In genomic region chr2:204260162-204260877, GRCh38 we compare ENCODE assay signal across 8 cellular contexts.
DNase-seq lines count a peak whose midpoint lies in the region; ATAC-seq and TF ChIP-seq lines count a peak whose summit lies in the region.

No MANE protein-coding gene starts in this region.

- no peaks in the 10 kb centered on the region for H3K36me3 Mint-ChIP-seq in CD4-positive, CD25-positive, alpha-beta regulatory T cell

- H2AFZ ChIP-seq in MM.1S (ENCODE audit: low read length): no peak overlapping the region

- H3K4me3 Mint-ChIP-seq in CD4-positive, CD25-positive, alpha-beta regulatory T cell: no peak overlapping the region

- no peaks in the 10 kb centered on the region for H3K9me3 Mint-ChIP-seq in CD4-positive, CD25-positive, alpha-beta regulatory T cell

- peak; percentile 83 for TF ChIP-seq CTCF in MM.1S (IDR thresholded peaks at IDR 0.05; ENCODE audit: low read length)
- TF ChIP-seq CTCF in brain microvascular endothelial cell (IDR thresholded peaks at IDR 0.05; ENCODE audit: low read depth, low read length, missing control alignments): peak; percentile 85

- H3K4me3 ChIP-seq in CD4-positive, CD25-positive, alpha-beta regulatory T cell (ENCODE audit: low read depth, low read length): no peak overlapping the region
- no peak overlapping the region for H3K4me3 ChIP-seq in MM.1S (ENCODE audit: low read length)
- H3K4me3 ChIP-seq in brain microvascular endothelial cell (ENCODE audit: low read depth, low read length): no peak overlapping the region

- H3K4me1 Mint-ChIP-seq in CD4-positive, CD25-positive, alpha-beta regulatory T cell: peaks cover 0 to 1% (median 0%) of the 10 kb centered on the region in 4 donors

- H3K36me3 ChIP-seq in CD4-positive, CD25-positive, alpha-beta regulatory T cell (ENCODE audit: control insufficient read depth, insufficient read depth, low read length): no peaks in the 10 kb centered on the region
- H3K36me3 ChIP-seq in MM.1S (replicated peaks; ENCODE audit: insufficient read depth, low read length) (no peaks in the 10 kb centered on the region), brain microvascular endothelial cell (replicated peaks) (no peaks in the 10 kb centered on the region)

- peak in 1 of 2 donors; percentile 52 for ATAC-seq in CD4-positive, CD25-positive, alpha-beta regulatory T cell (ENCODE audit: low read depth in 2 of 2)
- ATAC-seq in GM19395 (IDR thresholded peaks at IDR 0.05; ENCODE audit: unreplicated experiment) (peak; percentile 75), SK-N-SH treated with all-trans-retinoic acid at 6 μM for 48 hours (peak; percentile 96), HG03457 (IDR thresholded peaks at IDR 0.05; ENCODE audit: unreplicated experiment) (no peak)

- H3K9me2 ChIP-seq in MM.1S (replicated peaks; ENCODE audit: insufficient read depth, low read length): no peaks in the 10 kb centered on the region

- H3K27me3 ChIP-seq in CD4-positive, CD25-positive, alpha-beta regulatory T cell (ENCODE audit: control insufficient read depth, insufficient read depth, low read length): peaks cover 9% of the 10 kb centered on the region
- H3K27me3 ChIP-seq in MM.1S (replicated peaks; ENCODE audit: insufficient read depth, low read length): no peaks in the 10 kb centered on the region
- H3K27me3 ChIP-seq in brain microvascular endothelial cell (replicated peaks): no peaks in the 10 kb centered on the region

- peak in 2 of 3 donors; percentile 29 to 39 for DNase-seq in CD4-positive, CD25-positive, alpha-beta regulatory T cell
- DNase-seq in MM.1S: peak; percentile 50
- peak; percentile 72 for DNase-seq in brain microvascular endothelial cell
- peak; percentile 72 for DNase-seq in iPS-NIHi11 (ENCODE audit: low spot score)
- peak; percentile 63 for DNase-seq in stimulated activated CD4-positive, alpha-beta T cell treated with anti-CD3 and anti-CD28 coated beads, Interleukin-15, amount 100 ng/mL, for 24 hours

- no peaks in the 10 kb centered on the region for H4K20me1 ChIP-seq in MM.1S (ENCODE audit: insufficient read depth, low read length)

- no peaks in the 10 kb centered on the region for H3K4me1 ChIP-seq in CD4-positive, CD25-positive, alpha-beta regulatory T cell (ENCODE audit: control insufficient read depth, insufficient read depth, low read length, poor library complexity, severe bottlenecking)
- peaks cover 11% of the 10 kb centered on the region for H3K4me1 ChIP-seq in MM.1S (ENCODE audit: low read length)

- H3K27ac Mint-ChIP-seq in CD4-positive, CD25-positive, alpha-beta regulatory T cell: no peak overlapping the region

- no peak overlapping the region for H3K4me2 ChIP-seq in MM.1S (ENCODE audit: low read depth, low read length)

- no peaks in the 10 kb centered on the region for H3F3A ChIP-seq in MM.1S (ENCODE audit: insufficient read depth, low read length)

- no peaks in the 10 kb centered on the region for H3K79me2 ChIP-seq in MM.1S (ENCODE audit: low read length)

- no peak overlapping the region for H3K27ac ChIP-seq in CD4-positive, CD25-positive, alpha-beta regulatory T cell (ENCODE audit: insufficient read depth, low read length, poor library complexity, severe bottlenecking)
- H3K27ac ChIP-seq in MM.1S (ENCODE audit: low read length) (no peak overlapping the region), brain microvascular endothelial cell (no peak overlapping the region)

- peaks cover 62% of the 10 kb centered on the region for H3K27me3 Mint-ChIP-seq in CD4-positive, CD25-positive, alpha-beta regulatory T cell

- no peaks in the 10 kb centered on the region for H3K9me3 ChIP-seq in CD4-positive, CD25-positive, alpha-beta regulatory T cell (ENCODE audit: control insufficient read depth in 2 of 2, low read length in 2 of 2)
- H3K9me3 ChIP-seq in MM.1S (replicated peaks; ENCODE audit: insufficient read depth, low read length): no peaks in the 10 kb centered on the region

- H3K9ac ChIP-seq in MM.1S (ENCODE audit: low read length): no peak overlapping the region

- in situ Hi-C loops in brain microvascular endothelial cell (cut with HindIII; ENCODE audit: low pct_ligation_motif_present, low sequenced_read_pairs): no loop called here

TF ChIP-seq in SK-N-SH treated with all-trans-retinoic acid at 6 μM for 48 hours, 23 proteins besides CTCF, POLR2A, EP300 and RAD21:
- TF ChIP-seq ARNTL (CRISPR knock-in tag; IDR thresholded peaks at IDR 0.05; ENCODE audit: borderline replicate concordance, low read depth): no peak
- TF ChIP-seq CREB5 (CRISPR knock-in tag; IDR thresholded peaks at IDR 0.05; ENCODE audit: low read depth): no peak
- no peak for TF ChIP-seq GLIS3 (CRISPR knock-in tag; IDR thresholded peaks at IDR 0.05)
- no peak for TF ChIP-seq TSHZ2 (CRISPR knock-in tag; IDR thresholded peaks at IDR 0.05)
- TF ChIP-seq BACH2 (CRISPR knock-in tag; IDR thresholded peaks at IDR 0.05; ENCODE audit: borderline replicate concordance): no peak
- no peak for TF ChIP-seq ISL1 (CRISPR knock-in tag; IDR thresholded peaks at IDR 0.05)
- TF ChIP-seq, protein P1, sequence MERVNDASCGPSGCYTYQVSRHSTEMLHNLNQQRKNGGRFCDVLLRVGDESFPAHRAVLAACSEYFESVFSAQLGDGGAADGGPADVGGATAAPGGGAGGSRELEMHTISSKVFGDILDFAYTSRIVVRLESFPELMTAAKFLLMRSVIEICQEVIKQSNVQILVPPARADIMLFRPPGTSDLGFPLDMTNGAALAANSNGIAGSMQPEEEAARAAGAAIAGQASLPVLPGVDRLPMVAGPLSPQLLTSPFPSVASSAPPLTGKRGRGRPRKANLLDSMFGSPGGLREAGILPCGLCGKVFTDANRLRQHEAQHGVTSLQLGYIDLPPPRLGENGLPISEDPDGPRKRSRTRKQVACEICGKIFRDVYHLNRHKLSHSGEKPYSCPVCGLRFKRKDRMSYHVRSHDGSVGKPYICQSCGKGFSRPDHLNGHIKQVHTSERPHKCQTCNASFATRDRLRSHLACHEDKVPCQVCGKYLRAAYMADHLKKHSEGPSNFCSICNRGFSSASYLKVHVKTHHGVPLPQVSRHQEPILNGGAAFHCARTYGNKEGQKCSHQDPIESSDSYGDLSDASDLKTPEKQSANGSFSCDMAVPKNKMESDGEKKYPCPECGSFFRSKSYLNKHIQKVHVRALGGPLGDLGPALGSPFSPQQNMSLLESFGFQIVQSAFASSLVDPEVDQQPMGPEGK (CRISPR knock-in tag; IDR thresholded peaks at IDR 0.05; ENCODE audit: borderline replicate concordance): no peak; the same call in 1 of the 2 replicates
- TF ChIP-seq ZNF70 (CRISPR knock-in tag; IDR thresholded peaks at IDR 0.05): no peak
- no peak for TF ChIP-seq SNAI2 (CRISPR knock-in tag; IDR thresholded peaks at IDR 0.05)
- TF ChIP-seq ZFP30 (CRISPR knock-in tag; IDR thresholded peaks at IDR 0.05): no peak
